ENCODE assay signal across 16 cellular contexts in the genomic region with DNA sequence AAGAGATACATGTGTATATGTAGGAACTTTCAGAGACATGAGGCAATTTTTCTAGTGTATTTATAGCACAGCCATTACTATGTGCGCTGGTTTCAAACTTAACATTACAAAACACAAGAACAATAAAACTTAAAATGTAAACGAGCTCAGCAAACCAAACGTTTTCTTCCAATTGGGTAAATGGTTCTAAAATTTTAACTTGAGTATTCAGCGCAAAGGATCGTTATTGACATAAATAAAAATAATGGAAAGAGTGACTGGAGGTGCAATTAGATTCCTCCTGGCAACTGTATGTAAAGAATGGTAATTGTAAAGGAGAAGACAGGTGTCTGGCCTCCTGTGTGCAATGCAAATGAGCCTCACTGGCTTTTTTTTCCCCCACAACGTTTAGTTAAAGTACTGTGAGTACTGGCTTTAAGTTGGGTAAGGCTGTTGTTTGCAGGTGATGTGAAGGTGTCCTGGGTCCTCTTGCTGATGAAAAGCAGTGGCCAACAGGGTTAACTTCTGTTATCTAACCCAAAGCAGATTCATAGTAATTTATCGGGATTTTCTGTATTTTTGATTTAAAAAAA. TPM values are rescaled to one million over a fixed set of nuclear protein-coding genes. Genes with fewer than 3 reads are reported as not detected.
DNase-seq lines count a peak whose midpoint lies in the region; ATAC-seq and TF ChIP-seq lines count a peak whose summit lies in the region.
"Had no signal": no experiment of that assay in that cellular context is flagged by ENCODE, and none has a peak within 500 bp of the region (broad histone marks: within the 10 kb centered on the region; RNA-seq: fewer than 3 reads in every experiment).

No MANE protein-coding gene starts in this region.

- CTCF ChIA-PET in activated CD4-positive, alpha-beta memory T cell treated with anti-CD3 and anti-CD28 coated beads, Interleukin-2, amount 10 ng/mL, durations not matched to agents 7 days and 5 days (lab: Charles Lee), result no interaction called here

- DNase-seq in NCI-H1048 (lab: John Stamatoyannopoulos, UW) (peak; percentile 20), NCI-H1436 treated with DMSO at 0.1 percent for 48 hours (lab: John Stamatoyannopoulos, UW) (peak; percentile 29), NCI-H526 (lab: John Stamatoyannopoulos, UW) (peak; percentile 85 to 90), esophagus muscularis mucosa (ENCODE audit: extremely low spot score) (peak; percentile 72)
- DNase-seq in activated CD4-positive, alpha-beta memory T cell treated with anti-CD3 and anti-CD28 coated beads, Interleukin-2, amount 10 ng/mL, durations not matched to agents 7 days and 5 days, result no peak
- DNase-seq: ACHN, AML-193, GM23248, NCI-H187 treated with DMSO at 0.1 percent for 48 hours, NCI-H226, SW 1271, T-helper 9 cell had no signal

- no peak overlapping the region for H3K27ac Mint-ChIP-seq in activated CD4-positive, alpha-beta memory T cell treated with anti-CD3 and anti-CD28 coated beads, Interleukin-2, amount 10 ng/mL, durations not matched to agents 7 days and 5 days

- peaks cover 3% of the 10 kb centered on the region for H3K27me3 Mint-ChIP-seq in activated CD4-positive, alpha-beta memory T cell treated with anti-CD3 and anti-CD28 coated beads, Interleukin-2, amount 10 ng/mL, durations not matched to agents 7 days and 5 days

- ATAC-seq in HG03108 (IDR thresholded peaks at IDR 0.05; ENCODE audit: unreplicated experiment), result no peak
- ATAC-seq in GM21381 (IDR thresholded peaks at IDR 0.05; ENCODE audit: unreplicated experiment), result no peak
- ATAC-seq: Panc1 had no signal

- 72% methylated on average over 7 of the region's 7 CpGs for WGBS in esophagus muscularis mucosa

- TF ChIP-seq POLR2A in esophagus muscularis mucosa (IDR thresholded peaks at IDR 0.05; ENCODE audit: low read depth), result no peak

- TF ChIP-seq EP300 in esophagus muscularis mucosa (IDR thresholded peaks at IDR 0.05), result no peak

- no peaks in the 10 kb centered on the region for H3K9me3 Mint-ChIP-seq in activated CD4-positive, alpha-beta memory T cell treated with anti-CD3 and anti-CD28 coated beads, Interleukin-2, amount 10 ng/mL, durations not matched to agents 7 days and 5 days

- no peak for TF ChIP-seq CTCF in esophagus muscularis mucosa (IDR thresholded peaks at IDR 0.05)

- no peaks in the 10 kb centered on the region for H3K27me3 ChIP-seq in esophagus muscularis mucosa

- H3K36me3 Mint-ChIP-seq in activated CD4-positive, alpha-beta memory T cell treated with anti-CD3 and anti-CD28 coated beads, Interleukin-2, amount 10 ng/mL, durations not matched to agents 7 days and 5 days (ENCODE audit: low read depth), result no peaks in the 10 kb centered on the region
- H3K36me3 Mint-ChIP-seq: CD14-positive monocyte had no signal

- no peak overlapping the region for H3K4me3 ChIP-seq in esophagus muscularis mucosa
- H3K4me3 ChIP-seq: GM23248 had no signal

- no peaks in the 10 kb centered on the region for H3K9me3 ChIP-seq in esophagus muscularis mucosa

- intact Hi-C loops in esophagus muscularis mucosa (cut with DNase I), result no loop called here

- H3K4me3 Mint-ChIP-seq in activated CD4-positive, alpha-beta memory T cell treated with anti-CD3 and anti-CD28 coated beads, Interleukin-2, amount 10 ng/mL, durations not matched to agents 7 days and 5 days, result no peak overlapping the region
- H3K4me3 Mint-ChIP-seq: CD14-positive monocyte had no signal

- H3K4me1 Mint-ChIP-seq in activated CD4-positive, alpha-beta memory T cell treated with anti-CD3 and anti-CD28 coated beads, Interleukin-2, amount 10 ng/mL, durations not matched to agents 7 days and 5 days, result no peaks in the 10 kb centered on the region
- H3K4me1 Mint-ChIP-seq: CD14-positive monocyte had no signal

- H3K36me3 ChIP-seq in esophagus muscularis mucosa, result no peaks in the 10 kb centered on the region

- POLR2A ChIA-PET in activated CD4-positive, alpha-beta memory T cell treated with anti-CD3 and anti-CD28 coated beads, Interleukin-2, amount 10 ng/mL, durations not matched to agents 7 days and 5 days (lab: Charles Lee), result no interaction called here

- H3K27ac ChIP-seq in esophagus muscularis mucosa (replicated peaks in 1 of 4), result no peak overlapping the region
- H3K27ac ChIP-seq: GM23248 had no signal

- peaks cover 0 to 6% (median 0%) of the 10 kb centered on the region in 4 donors for H3K4me1 ChIP-seq in esophagus muscularis mucosa

RNA-seq across cellular contexts. Expression of a gene that starts 14.1 kb away (rescaled TPM):
- total RNA-seq in esophagus muscularis mucosa, result 1 to 10 TPM; 1.7 to 4.6 (median 3.0) TPM
- total RNA-seq in activated CD4-positive, alpha-beta memory T cell treated with anti-CD3 and anti-CD28 coated beads, Interleukin-2, amount 10 ng/mL, durations not matched to agents 7 days and 5 days, result not detected
- total RNA-seq: GM23248 had no signal
